ENCODE assay signal across 8 cellular contexts in the genomic region with DNA sequence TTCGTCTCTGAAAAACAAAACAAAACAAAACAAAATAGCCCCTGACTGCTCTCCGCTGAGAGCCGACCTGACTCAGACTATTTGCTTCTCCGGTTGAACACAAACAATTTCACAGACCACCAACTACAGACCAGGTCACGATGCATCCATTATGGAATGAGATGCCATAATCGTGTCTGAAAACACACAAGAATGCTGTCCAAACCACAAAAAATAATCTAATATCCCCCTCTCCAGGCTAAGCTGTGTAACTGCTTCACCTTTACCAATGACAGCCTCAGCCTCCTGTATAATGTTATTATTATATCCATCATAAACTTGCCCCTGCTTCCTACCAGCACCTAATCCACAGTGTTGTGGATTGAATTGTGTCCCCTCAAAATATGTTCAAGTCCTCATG.
DNase-seq lines count a peak whose midpoint lies in the region; ATAC-seq and TF ChIP-seq lines count a peak whose summit lies in the region.

No MANE protein-coding gene starts in this region.

- no peak overlapping the region for H3K27ac Mint-ChIP-seq in Calu3 (ENCODE audit: unreplicated experiment)
- no peak overlapping the region for H3K27ac Mint-ChIP-seq in chondrocyte (ENCODE audit: unreplicated experiment)
- H3K27ac Mint-ChIP-seq in mesothelial cell of epicardium: no peak overlapping the region

- no TSS peak for BruUV-seq in Calu3 (replicated peaks; lab: Mats Ljungman, UMichigan)

- H3K27me3 Mint-ChIP-seq in Calu3 (ENCODE audit: unreplicated experiment) (peaks cover 20% of the 10 kb centered on the region), chondrocyte (ENCODE audit: low read depth) (peaks cover 47% of the 10 kb centered on the region), mesothelial cell of epicardium (ENCODE audit: low read depth) (peaks cover 21% of the 10 kb centered on the region)

- intact Hi-C loops in Calu3 (cut with micrococcal nuclease; ENCODE audit: unreplicated experiment): loop anchor here (1.0 to 5.0 kb wide), 3 partner anchors 105 to 314 kb away; no protein-coding TSS in a partner anchor

- H3K9me3 Mint-ChIP-seq in Calu3 (ENCODE audit: low read depth, unreplicated experiment) (no peaks in the 10 kb centered on the region), chondrocyte (ENCODE audit: low read depth) (no peaks in the 10 kb centered on the region), mesothelial cell of epicardium (no peaks in the 10 kb centered on the region)

- CTCF ChIA-PET in Calu3 (lab: Charles Lee): interaction anchor here (0.6 to 1.0 kb wide), 3 partner anchors 42 to 316 kb away, joined by 3 to 5 read pairs (median 3); no protein-coding TSS in a partner anchor

- DNase-seq in Calu3 (peak; percentile 25), NCI-H2227 treated with DMSO at 0.1 percent for 48 hours (lab: John Stamatoyannopoulos, UW) (peak; percentile 72), chondrocyte (ENCODE audit: low spot score) (no peak), mesothelial cell of epicardium (ENCODE audit: low spot score in 2 of 2, unreplicated experiment in 2 of 2) (no peak), NCI-H2029 (lab: John Stamatoyannopoulos, UW) (no peak)

- H3K36me3 Mint-ChIP-seq in Calu3 (ENCODE audit: insufficient read depth, unreplicated experiment) (no peaks in the 10 kb centered on the region), chondrocyte (ENCODE audit: low read depth) (no peaks in the 10 kb centered on the region), mesothelial cell of epicardium (no peaks in the 10 kb centered on the region)

- TF ChIP-seq CTCF in Calu3 (IDR thresholded peaks at IDR 0.05; ENCODE audit: unreplicated experiment) (peak; percentile 36), chondrocyte (IDR thresholded peaks at IDR 0.05) (peak; percentile 76), mesothelial cell of epicardium (IDR thresholded peaks at IDR 0.05; ENCODE audit: unreplicated experiment) (peak; percentile 54)

- no peak overlapping the region for H3K4me3 Mint-ChIP-seq in Calu3 (ENCODE audit: low read depth, unreplicated experiment)
- H3K4me3 Mint-ChIP-seq in chondrocyte (ENCODE audit: unreplicated experiment): no peak overlapping the region
- H3K4me3 Mint-ChIP-seq in mesothelial cell of epicardium: no peak overlapping the region

- ATAC-seq in GM19351 (IDR thresholded peaks at IDR 0.05; ENCODE audit: unreplicated experiment): peak; percentile 82
- no peak for ATAC-seq in GM21526 (IDR thresholded peaks at IDR 0.05; ENCODE audit: low FRiP score, unreplicated experiment)
- no peak for ATAC-seq in HG03159 (IDR thresholded peaks at IDR 0.05; ENCODE audit: unreplicated experiment)

- H3K4me1 Mint-ChIP-seq in Calu3 (ENCODE audit: low read depth, unreplicated experiment): peaks cover 10% of the 10 kb centered on the region
- H3K4me1 Mint-ChIP-seq in chondrocyte (ENCODE audit: low read depth): no peaks in the 10 kb centered on the region
- peaks cover 2% of the 10 kb centered on the region for H3K4me1 Mint-ChIP-seq in mesothelial cell of epicardium

Comparison
In these comparisons a context has a peak if more than half of its experiments do, and no peak if none do; other contexts are left out.
1. DNase-seq: peak in Calu3 (single experiment) and NCI-H2227 treated with DMSO at 0.1 percent for 48 hours (single experiment); none in chondrocyte (single experiment), mesothelial cell of epicardium (0 of 2) and NCI-H2029 (single experiment).
2. Peak in every context shown above with its lines, with median percentiles within 50 percentile points of each other: CTCF ChIP-seq.